29 cellular contexts compared by ENCODE assay signal in genomic region chr5:6553986-6554385, GRCh38.
"Had no signal": no experiment of that assay in that cellular context is flagged by ENCODE, and none has a peak within 500 bp of the region (broad histone marks: within the 10 kb centered on the region; RNA-seq: fewer than 3 reads in every experiment).

No MANE protein-coding gene starts in this region.

- H3K4me3 Mint-ChIP-seq: activated CD4-positive, alpha-beta memory T cell treated with anti-CD3 and anti-CD28 coated beads, Interleukin-2, amount 10 ng/mL, durations not matched to agents 7 days and 5 days; activated CD4-positive, alpha-beta T cell treated with anti-CD3 and anti-CD28 coated beads, Interleukin-2, amount 10 ng/mL, durations not matched to agents 7 days and 5 days; activated naive CD4-positive, alpha-beta T cell treated with anti-CD3 and anti-CD28 coated beads, Interleukin-2, amount 10 ng/mL, durations not matched to agents 7 days and 5 days; activated naive CD8-positive, alpha-beta T cell treated with anti-CD3 and anti-CD28 coated beads, Interleukin-2, amount 10 ng/mL, durations not matched to agents 7 days and 5 days; activated T-cell treated with anti-CD3 and anti-CD28 coated beads, Interleukin-2, amount 50 U/mL, for 24 hours; activated T-cell treated with anti-CD3 and anti-CD28 coated beads, Interleukin-2, amount 50 U/mL, for 72 hours; brain; effector memory CD8-positive, alpha-beta T cell had no signal

- ATAC-seq: activated naive CD4-positive, alpha-beta T cell treated with anti-CD3 and anti-CD28 coated beads, Interleukin-2, amount 50 U/mL, for 72 hours; activated T-cell treated with anti-CD3 and anti-CD28 coated beads, Interleukin-2, amount 50 U/mL, for 72 hours; effector memory CD8-positive, alpha-beta T cell; gastroesophageal sphincter had no signal

- H3K9me3 ChIP-seq: ascending aorta, breast epithelium, colonic mucosa, esophagus squamous epithelium, gastroesophageal sphincter had no signal

- H3K36me3 Mint-ChIP-seq: activated naive CD4-positive, alpha-beta T cell treated with anti-CD3 and anti-CD28 coated beads, Interleukin-2, amount 10 ng/mL, durations not matched to agents 7 days and 5 days; activated naive CD4-positive, alpha-beta T cell treated with anti-CD3 and anti-CD28 coated beads, Interleukin-2, amount 50 U/mL, for 72 hours; activated naive CD8-positive, alpha-beta T cell treated with anti-CD3 and anti-CD28 coated beads, Interleukin-2, amount 10 ng/mL, durations not matched to agents 7 days and 5 days; brain had no signal

- H3K27ac Mint-ChIP-seq: activated CD4-positive, alpha-beta memory T cell treated with anti-CD3 and anti-CD28 coated beads, Interleukin-2, amount 10 ng/mL, durations not matched to agents 7 days and 5 days; activated CD4-positive, alpha-beta T cell treated with anti-CD3 and anti-CD28 coated beads, Interleukin-2, amount 10 ng/mL, durations not matched to agents 7 days and 5 days; activated naive CD4-positive, alpha-beta T cell treated with anti-CD3 and anti-CD28 coated beads, Interleukin-2, amount 10 ng/mL, durations not matched to agents 7 days and 5 days; activated naive CD4-positive, alpha-beta T cell treated with anti-CD3 and anti-CD28 coated beads, Interleukin-2, amount 50 U/mL, for 72 hours; activated naive CD8-positive, alpha-beta T cell treated with anti-CD3 and anti-CD28 coated beads, Interleukin-2, amount 10 ng/mL, durations not matched to agents 7 days and 5 days; activated T-cell treated with anti-CD3 and anti-CD28 coated beads, Interleukin-2, amount 50 U/mL, for 24 hours; activated T-cell treated with anti-CD3 and anti-CD28 coated beads, Interleukin-2, amount 50 U/mL, for 72 hours; brain; effector memory CD8-positive, alpha-beta T cell had no signal

- H3K4me1 ChIP-seq: breast epithelium, colonic mucosa, esophagus squamous epithelium, gastroesophageal sphincter had no signal

- H3K4me1 Mint-ChIP-seq: activated CD4-positive, alpha-beta memory T cell treated with anti-CD3 and anti-CD28 coated beads, Interleukin-2, amount 10 ng/mL, durations not matched to agents 7 days and 5 days; activated CD4-positive, alpha-beta T cell treated with anti-CD3 and anti-CD28 coated beads, Interleukin-2, amount 10 ng/mL, durations not matched to agents 7 days and 5 days; activated naive CD4-positive, alpha-beta T cell treated with anti-CD3 and anti-CD28 coated beads, Interleukin-2, amount 10 ng/mL, durations not matched to agents 7 days and 5 days; activated naive CD8-positive, alpha-beta T cell treated with anti-CD3 and anti-CD28 coated beads, Interleukin-2, amount 10 ng/mL, durations not matched to agents 7 days and 5 days; brain had no signal

- H3K27ac ChIP-seq: ascending aorta, breast epithelium, cardiac muscle cell, colonic mucosa, esophagus squamous epithelium, gastroesophageal sphincter had no signal

- H3K27me3 ChIP-seq: ascending aorta, cardiac muscle cell, colonic mucosa, esophagus squamous epithelium had no signal

- H3K27me3 Mint-ChIP-seq: activated CD4-positive, alpha-beta memory T cell treated with anti-CD3 and anti-CD28 coated beads, Interleukin-2, amount 10 ng/mL, durations not matched to agents 7 days and 5 days had no signal

- H3K4me3 ChIP-seq: ascending aorta, breast epithelium, cardiac muscle cell, colonic mucosa, esophagus squamous epithelium, gastroesophageal sphincter had no signal

- H3K36me3 ChIP-seq: ascending aorta, breast epithelium, cardiac muscle cell, colonic mucosa, esophagus squamous epithelium, gastroesophageal sphincter had no signal

- DNase-seq: activated CD4-positive, alpha-beta memory T cell treated with anti-CD3 and anti-CD28 coated beads, Interleukin-2, amount 10 ng/mL, durations not matched to agents 7 days and 5 days; activated CD4-positive, alpha-beta T cell treated with anti-CD3 and anti-CD28 coated beads for 4 hours; activated CD4-positive, alpha-beta T cell treated with anti-CD3 and anti-CD28 coated beads, Interleukin-2, amount 10 ng/mL, durations not matched to agents 7 days and 5 days; activated CD4-positive, alpha-beta T cell treated with anti-CD3 and anti-CD28 coated beads, Interleukin-2, amount 50 U/mL, for 4 hours; activated CD4-positive, CD25-positive, alpha-beta regulatory T cell; activated CD4-positive, CD25-positive, alpha-beta regulatory T cell treated with anti-CD3 and anti-CD28 coated beads, Interleukin-2, amount 50 U/mL, for 72 hours; activated CD8-positive, alpha-beta memory T cell treated with anti-CD3 and anti-CD28 coated beads, Interleukin-2, amount 50 U/mL, for 48 hours; activated gamma-delta T cell; activated naive CD4-positive, alpha-beta T cell; activated naive CD4-positive, alpha-beta T cell treated with anti-CD3 and anti-CD28 coated beads, Interleukin-2, amount 10 ng/mL, durations not matched to agents 7 days and 5 days; activated naive CD8-positive, alpha-beta T cell treated with anti-CD3 and anti-CD28 coated beads, Interleukin-2, amount 10 ng/mL, durations not matched to agents 7 days and 5 days; activated T-cell treated with anti-CD3 and anti-CD28 coated beads for 4 hours; activated T-cell treated with anti-CD3 and anti-CD28 coated beads, Interleukin-2, amount 50 U/mL, for 24 hours; activated T-cell treated with anti-CD3 and anti-CD28 coated beads, Interleukin-2, amount 50 U/mL, for 72 hours; central memory CD4-positive, alpha-beta T cell; cerebellar nuclear complex; colonic mucosa; effector memory CD8-positive, alpha-beta T cell; erythroblast; esophagus squamous epithelium; foreskin melanocyte; T-helper 1 cell; T-helper 2 cell had no signal
